Comparison of ENCODE assay signal across 8 cellular contexts in genomic region chr9:130043654-130044623, GRCh38. TPM values are rescaled to one million over a fixed set of nuclear protein-coding genes. Genes with fewer than 3 reads are reported as not detected.
DNase-seq lines count a peak whose midpoint lies in the region; ATAC-seq, FAIRE-seq and TF ChIP-seq lines count a peak whose summit lies in the region.

No MANE protein-coding gene starts in this region.

- H3K36me3 ChIP-seq in fibroblast of lung (ENCODE audit: control insufficient read depth, insufficient read depth, low read length) (no peaks in the 10 kb centered on the region), neuron (ENCODE audit: insufficient read depth, low read length) (no peaks in the 10 kb centered on the region)

- H2AFZ ChIP-seq in fibroblast of lung (ENCODE audit: low read length) (peak overlapping the region; percentile 38), neuron (ENCODE audit: low read depth, low read length) (peak overlapping the region; percentile 76)

- CTCF ChIA-PET in T-cell (lab: Charles Lee) = interaction anchor here (0.6 to 0.7 kb wide), 3 partner anchors 9 to 104 kb away, joined by 3 to 4 read pairs (median 3); no protein-coding TSS in a partner anchor

- no peaks in the 10 kb centered on the region for H3K9me3 Mint-ChIP-seq in T-cell

- no peak for ATAC-seq in T-cell (replicated peaks in 1 of 4)
- no peak for ATAC-seq in HG03045 (IDR thresholded peaks at IDR 0.05; ENCODE audit: unreplicated experiment)

- no peaks in the 10 kb centered on the region for H4K20me1 ChIP-seq in fibroblast of lung (ENCODE audit: control insufficient read depth, extremely low read depth, insufficient read depth, low read length)

- TF ChIP-seq CTCF in fibroblast of lung (conservative IDR thresholded peaks at IDR 0.05 in 1 of 2, IDR thresholded peaks at IDR 0.05 in 1 of 2; ENCODE audit: low read depth in 1 of 2, low read length in 2 of 2) = peak in 1 of 2 donors; percentile 33

- TF ChIP-seq POLR2A in GM12892 (IDR thresholded peaks at IDR 0.05; ENCODE audit: low read depth, low read length) = no peak

- peak overlapping the region; percentile 88 to 92 for H3K27ac Mint-ChIP-seq in T-cell

- no peak for DNase-seq in GM12892 (ENCODE audit: insufficient read length)
- no peak for DNase-seq in T-cell
- peak; percentile 69 to 78 for DNase-seq in fibroblast of lung (ENCODE audit: low read depth in 2 of 2)
- DNase-seq in MV-4-11 (lab: John Stamatoyannopoulos, UW) = no peak
- no peak for DNase-seq in stimulated activated CD8-positive, alpha-beta memory T cell treated with anti-CD3 and anti-CD28 coated beads, Interleukin-4, amount 100 ng/mL, for 48 hours
- no peak for DNase-seq in NCI-H1105 (lab: John Stamatoyannopoulos, UW)

- H3K36me3 Mint-ChIP-seq in T-cell = no peaks in the 10 kb centered on the region

- no peaks in the 10 kb centered on the region for H3K9me3 ChIP-seq in fibroblast of lung (ENCODE audit: control insufficient read depth, insufficient read depth, low read depth, low read length)
- H3K9me3 ChIP-seq in neuron (ENCODE audit: low read length) = peaks cover 3% of the 10 kb centered on the region

- H3K4me2 ChIP-seq in fibroblast of lung (ENCODE audit: extremely low read depth, insufficient read depth, low read length) = peak overlapping the region; percentile 87

- peak overlapping the region; percentile 66 for H3K27ac ChIP-seq in fibroblast of lung (ENCODE audit: insufficient read depth, low read length)

- H3K4me3 Mint-ChIP-seq in T-cell = peak overlapping the region; percentile 89 to 99 (median 93)

- H3K4me1 Mint-ChIP-seq in T-cell = peaks cover 44 to 58% (median 49%) of the 10 kb centered on the region in 3 donors

- peak overlapping the region; percentile 60 for H3K9ac ChIP-seq in fibroblast of lung (ENCODE audit: insufficient read depth, low read length)

- H3K27me3 Mint-ChIP-seq in T-cell = no peaks in the 10 kb centered on the region

- H3K27me3 ChIP-seq in fibroblast of lung (ENCODE audit: control insufficient read depth, insufficient read depth, low read length) = no peaks in the 10 kb centered on the region
- H3K27me3 ChIP-seq in neuron (ENCODE audit: insufficient read depth, low read length) = no peaks in the 10 kb centered on the region

- peaks cover 32% of the 10 kb centered on the region for H3K79me2 ChIP-seq in fibroblast of lung (ENCODE audit: control insufficient read depth, insufficient read depth, low read length)

- peak; percentile 65 for FAIRE-seq in GM12892 (lab: Jason Lieb, UNC)

- H3K4me3 ChIP-seq in fibroblast of lung (replicated peaks in 1 of 4; ENCODE audit: control extremely low read depth in 1 of 4, insufficient read depth in 1 of 4, low read depth in 3 of 4, low read length in 4 of 4) (peak overlapping the region; percentile 43 to 90 (median 68)), neuron (ENCODE audit: low read length) (peak overlapping the region; percentile 41)

- H3K4me1 ChIP-seq in fibroblast of lung (ENCODE audit: control insufficient read depth, extremely low read depth, insufficient read depth, low read length) (peaks cover 3% of the 10 kb centered on the region), neuron (ENCODE audit: insufficient read depth, low read length) (peaks cover 12% of the 10 kb centered on the region)

- POLR2A ChIA-PET in T-cell (lab: Charles Lee) = interaction anchor here (0.6 to 1.4 kb wide), 6 partner anchors 9 to 106 kb away, joined by 3 to 5 read pairs (median 3); partner anchors contain the start of gene GPR107 (in 1 of the 2)

RNA-seq across cellular contexts. Expression of gene FNBP1, which starts 0.9 kb away (rescaled TPM):
- polyA plus RNA-seq in GM12892 (2012; ENCODE audit: missing spikeins) = 346 TPM
- total RNA-seq in T-cell (100 to 1,000 TPM; 166 to 211 (median 182) TPM), fibroblast of lung (33.6 and 44.3 TPM in 2 replicates)
- polyA plus RNA-seq in fibroblast of lung = 20.8 and 21.9 TPM in 2 replicates
- polyA plus RNA-seq in fibroblast of lung (2012) = 23.5 and 25.9 TPM in 2 replicates
- polyA minus RNA-seq in fibroblast of lung (ENCODE audit: low replicate concordance) = 15.5 and 18.9 TPM in 2 replicates

RNA-seq across cellular contexts. Expression of gene GPR107, which starts 9.8 kb away (rescaled TPM):
- polyA plus RNA-seq in GM12892 (2012; ENCODE audit: missing spikeins) = 9.3 TPM
- total RNA-seq in T-cell = 10 to 100 TPM; 21.3 to 29.1 (median 22.1) TPM
- 19.8 and 27.6 TPM in 2 replicates for total RNA-seq in fibroblast of lung
- polyA plus RNA-seq in fibroblast of lung = 35.0 and 43.5 TPM in 2 replicates
- polyA plus RNA-seq in fibroblast of lung (2012) = 27.9 and 37.2 TPM in 2 replicates
- 22.3 TPM in 2 replicates for polyA minus RNA-seq in fibroblast of lung (ENCODE audit: low replicate concordance)

Comparison
In these comparisons a context has a peak if more than half of its experiments do, and no peak if none do; other contexts are left out.
1. DNase-seq: peak in fibroblast of lung (2 of 2); none in GM12892 (single experiment), T-cell (0 of 34), MV-4-11 (single experiment), stimulated activated CD8-positive, alpha-beta memory T cell treated with anti-CD3 and anti-CD28 coated beads, Interleukin-4, amount 100 ng/mL, for 48 hours (single experiment) and NCI-H1105 (single experiment).